25 cellular contexts compared by ENCODE assay signal in the genomic region with DNA sequence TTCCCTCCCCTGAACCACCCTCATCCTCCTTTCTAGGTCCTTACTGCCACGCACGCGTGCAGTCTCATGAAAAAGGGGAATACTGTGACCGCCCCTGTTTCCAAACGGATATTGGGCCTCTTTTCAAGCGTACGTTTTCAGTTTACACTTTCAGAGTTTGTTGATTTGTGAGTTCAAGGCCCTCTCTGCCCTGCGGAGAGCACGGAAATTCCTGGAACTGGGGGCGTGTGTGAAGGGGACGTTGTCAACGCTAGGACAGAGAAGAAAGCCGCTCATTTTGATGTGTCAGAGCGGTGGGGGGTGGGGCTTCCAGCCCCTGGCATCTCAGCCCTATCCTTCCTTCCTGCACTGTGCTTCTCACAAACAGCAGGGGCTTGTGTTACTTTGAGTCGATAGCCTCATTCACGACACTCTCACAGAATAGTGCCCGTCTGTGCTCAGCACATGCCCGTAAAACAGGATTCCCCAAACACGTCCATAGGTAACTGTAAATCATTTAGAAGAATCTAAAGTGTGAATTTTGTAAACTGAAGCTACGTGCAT.
DNase-seq lines count a peak whose midpoint lies in the region; ATAC-seq, FAIRE-seq and TF ChIP-seq lines count a peak whose summit lies in the region.
"Had no signal": no experiment of that assay in that cellular context is flagged by ENCODE, and none has a peak within 500 bp of the region (broad histone marks: within the 10 kb centered on the region; RNA-seq: fewer than 3 reads in every experiment).

No MANE protein-coding gene starts in this region.

- DNase-seq in HepG2 (ENCODE audit: low spot score) (peak; percentile 88), right lobe of liver (no peak), left kidney (ENCODE audit: low read depth, low spot score) (peak; percentile 84), ovary (peak; percentile 57 to 75 (median 73)), superior temporal gyrus (ENCODE audit: extremely low spot score) (no peak), amniotic stem cell (lab: John Stamatoyannopoulos, UW) (no peak), GM10248 (ENCODE audit: extremely low spot score) (no peak), breast epithelium (ENCODE audit: low spot score in 2 of 2) (no peak)
- DNase-seq: Caco-2; CD4-positive, CD25-positive, alpha-beta regulatory T cell; CD8-positive, alpha-beta T cell; DMS153; DND-41; EL; GDM1; GOT3; HFFc6 had no signal

- CTCF ChIA-PET in HepG2 (lab: Yijun Ruan, JAX; ENCODE audit: low intra/inter-chr PET ratio, low total read pairs) (no interaction called here), GM10248 (lab: Yijun Ruan, JAX) (no interaction called here)

- POLR2A ChIA-PET in HepG2 (lab: Yijun Ruan, JAX) (no interaction called here), GM10248 (lab: Yijun Ruan, JAX) (no interaction called here)

- in situ Hi-C loops in HepG2 (cut with HindIII; ENCODE audit: extremely low pct_ligation_motif_present, low pct_unique_long_range_greater_than_20kb), result no loop called here

- no peaks in the 10 kb centered on the region for H3K36me3 ChIP-seq in HepG2 (replicated peaks in 1 of 2; ENCODE audit: control insufficient read depth in 1 of 2, insufficient read depth in 2 of 2, low read length in 2 of 2)
- no peaks in the 10 kb centered on the region for H3K36me3 ChIP-seq in right lobe of liver
- no peaks in the 10 kb centered on the region for H3K36me3 ChIP-seq in ovary
- no peaks in the 10 kb centered on the region for H3K36me3 ChIP-seq in breast epithelium
- H3K36me3 ChIP-seq: BLaER1, HAP-1 had no signal

- H3K27me3 ChIP-seq in HepG2 (ENCODE audit: control insufficient read depth in 1 of 2, insufficient read depth in 2 of 2, low read length in 2 of 2) (no peaks in the 10 kb centered on the region), right lobe of liver (no peaks in the 10 kb centered on the region), ovary (no peaks in the 10 kb centered on the region), breast epithelium (peaks cover 0 to 3% of the 10 kb centered on the region in 2 donors)
- H3K27me3 ChIP-seq: BLaER1 had no signal

- TF ChIP-seq EP300 in HepG2 (IDR thresholded peaks at IDR 0.05; ENCODE audit: low read depth in 2 of 2, low read length in 2 of 2), result peak in 1 of 2 experiments; percentile 97; a peak in 2 of 4 replicates
- peak; percentile 99 for TF ChIP-seq EP300 in HepG2 (CRISPR knock-in tag; IDR thresholded peaks at IDR 0.05; ENCODE audit: borderline replicate concordance)
- TF ChIP-seq EP300 in ovary (IDR thresholded peaks at IDR 0.05), result no peak

- H3K4me2 ChIP-seq in HepG2 (ENCODE audit: low read depth, low read length), result 0 out of 2 replicates have a peak overlapping the region, but pooled peaks have one; percentile 68
- H3K4me2 ChIP-seq: BLaER1 had no signal

- no peak overlapping the region for H2AFZ ChIP-seq in HepG2 (ENCODE audit: low read length)

- peaks cover 85% of the 10 kb centered on the region for H3K4me1 ChIP-seq in HepG2 (ENCODE audit: insufficient read depth, low read length)
- H3K4me1 ChIP-seq in right lobe of liver, result no peaks in the 10 kb centered on the region
- peaks cover 63% of the 10 kb centered on the region for H3K4me1 ChIP-seq in ovary (ENCODE audit: insufficient read depth)
- H3K4me1 ChIP-seq in breast epithelium, result no peaks in the 10 kb centered on the region
- H3K4me1 ChIP-seq: BLaER1, Caco-2, HAP-1 had no signal

- peak; percentile 36 for TF ChIP-seq RAD21 in HepG2 (CRISPR knock-in tag; IDR thresholded peaks at IDR 0.05)

- ATAC-seq in HepG2, result peak; percentile 72
- no peak for ATAC-seq in right lobe of liver
- ATAC-seq: CD8-positive, alpha-beta T cell had no signal

- no peaks in the 10 kb centered on the region for H3K9me3 ChIP-seq in HepG2 (ENCODE audit: low read length)
- H3K9me3 ChIP-seq in right lobe of liver, result no peaks in the 10 kb centered on the region
- no peaks in the 10 kb centered on the region for H3K9me3 ChIP-seq in ovary
- peaks cover 3 to 14% of the 10 kb centered on the region in 2 donors for H3K9me3 ChIP-seq in breast epithelium
- H3K9me3 ChIP-seq: BLaER1 had no signal

- peak overlapping the region; percentile 94 for H3K27ac ChIP-seq in HepG2 (ENCODE audit: extremely low read length, insufficient read depth, low read length)
- no peak overlapping the region for H3K27ac ChIP-seq in right lobe of liver
- peak overlapping the region; percentile 59 to 96 for H3K27ac ChIP-seq in ovary
- H3K27ac ChIP-seq in breast epithelium, result no peak overlapping the region
- H3K27ac ChIP-seq: 22Rv1, BLaER1, C4-2B had no signal

- BruUV-seq in HepG2 (replicated peaks; lab: Mats Ljungman, UMichigan), result no TSS peak

- H3K9ac ChIP-seq in HepG2 (ENCODE audit: insufficient read depth, low read depth, low read length), result peak overlapping the region; percentile 68
- H3K9ac ChIP-seq: BLaER1 had no signal

- H3K4me3 ChIP-seq in HepG2 (replicated peaks in 1 of 3; ENCODE audit: insufficient read depth in 1 of 3, low read depth in 2 of 3, low read length in 3 of 3) (no peak overlapping the region), right lobe of liver (no peak overlapping the region), ovary (no peak overlapping the region), breast epithelium (no peak overlapping the region)
- H3K4me3 ChIP-seq: BLaER1, HAP-1 had no signal

- TF ChIP-seq POLR2A in HepG2 (IDR thresholded peaks at IDR 0.05; ENCODE audit: insufficient read depth in 1 of 2, low read depth in 2 of 2, low read length in 2 of 2) (peak; percentile 18 to 43; a peak in 1 of 4 replicates), right lobe of liver (IDR thresholded peaks at IDR 0.05) (no peak), ovary (IDR thresholded peaks at IDR 0.05) (no peak), breast epithelium (IDR thresholded peaks at IDR 0.05) (no peak)

- intact Hi-C loops in HepG2 (cut with micrococcal nuclease; ENCODE audit: unreplicated experiment), result loop anchor here (5.0 to 10.0 kb wide), 2 partner anchors 46 to 63 kb away; no protein-coding TSS in a partner anchor
- intact Hi-C loops in right lobe of liver (cut with DNase I), result no loop called here
- intact Hi-C loops in ovary (cut with DNase I), result loop anchor here in 3 of 4 donors (10.0 kb wide), 3 partner anchors 77 to 133 kb away; partner anchors contain the start of genes PEG3 (in 1 of the 3) and ZIM2 (in 1 of the 3)
- intact Hi-C loops in breast epithelium (cut with DNase I; ENCODE audit: low total_unique reads), result no loop called here

- TF ChIP-seq CTCF in HepG2 (CRISPR knock-in tag; IDR thresholded peaks at IDR 0.05) (peak; percentile 29; the same call in 1 of the 2 replicates), right lobe of liver (IDR thresholded peaks at IDR 0.05) (no peak), ovary (IDR thresholded peaks at IDR 0.05) (no peak), GM10248 (IDR thresholded peaks at IDR 0.05; ENCODE audit: control extremely low read depth, extremely low read depth, low read depth, missing control alignments) (no peak), breast epithelium (IDR thresholded peaks at IDR 0.05) (no peak)

- 31% methylated on average over 17 of the region's 20 CpGs for whole genome bisulfite sequencing in HepG2 (ENCODE audit: low lambda C conversion rate)
- WGBS in right lobe of liver (ENCODE audit: insufficient coverage, low coverage, low lambda C conversion rate, missing lambda C conversion rate), result 21% methylated on average over 20 of the region's 20 CpGs
- WGBS in ovary, 3 donors, result 17 to 47% (median 25%) methylated on average over 20 of the region's 20 CpGs

- FAIRE-seq in HepG2 (lab: Jason Lieb, UNC), result no peak
- FAIRE-seq: A204.1, GM12891, GM18507, H54 had no signal

- H4K20me1 ChIP-seq in HepG2 (ENCODE audit: insufficient read depth, low read length), result no peaks in the 10 kb centered on the region
- H4K20me1 ChIP-seq: BLaER1 had no signal

- no peaks in the 10 kb centered on the region for H3K79me2 ChIP-seq in HepG2 (ENCODE audit: insufficient read depth, low read length)

TF ChIP-seq in HepG2, 621 proteins besides CTCF, POLR2A, EP300 and RAD21 (continues in another document):
- TF ChIP-seq AGO1 (IDR thresholded peaks at IDR 0.05; ENCODE audit: low read depth, low read length, poor library complexity, severe bottlenecking) (no peak), ZBTB49 (CRISPR knock-in tag; IDR thresholded peaks at IDR 0.05; ENCODE audit: borderline replicate concordance) (no peak), ZNF75D (CRISPR knock-in tag; IDR thresholded peaks at IDR 0.05; ENCODE audit: borderline replicate concordance) (no peak), RFX1 (IDR thresholded peaks at IDR 0.05) (no peak)
- TF ChIP-seq, protein P1, sequence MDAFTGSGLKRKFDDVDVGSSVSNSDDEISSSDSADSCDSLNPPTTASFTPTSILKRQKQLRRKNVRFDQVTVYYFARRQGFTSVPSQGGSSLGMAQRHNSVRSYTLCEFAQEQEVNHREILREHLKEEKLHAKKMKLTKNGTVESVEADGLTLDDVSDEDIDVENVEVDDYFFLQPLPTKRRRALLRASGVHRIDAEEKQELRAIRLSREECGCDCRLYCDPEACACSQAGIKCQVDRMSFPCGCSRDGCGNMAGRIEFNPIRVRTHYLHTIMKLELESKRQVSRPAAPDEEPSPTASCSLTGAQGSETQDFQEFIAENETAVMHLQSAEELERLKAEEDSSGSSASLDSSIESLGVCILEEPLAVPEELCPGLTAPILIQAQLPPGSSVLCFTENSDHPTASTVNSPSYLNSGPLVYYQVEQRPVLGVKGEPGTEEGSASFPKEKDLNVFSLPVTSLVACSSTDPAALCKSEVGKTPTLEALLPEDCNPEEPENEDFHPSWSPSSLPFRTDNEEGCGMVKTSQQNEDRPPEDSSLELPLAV (CRISPR knock-in tag; conservative IDR thresholded peaks at IDR 0.05; ENCODE audit: low read depth), result no peak

Comparison
In these comparisons a context has a peak if more than half of its experiments do, and no peak if none do; other contexts are left out.
1. DNase-seq: peak in HepG2 (single experiment), left kidney (single experiment) and ovary (5 of 5); none in right lobe of liver (0 of 3), superior temporal gyrus (single experiment), amniotic stem cell (single experiment), GM10248 (single experiment) and breast epithelium (0 of 2).
2. H3K27ac ChIP-seq: peak in HepG2 (single experiment) and ovary (2 of 2); none in right lobe of liver (0 of 3) and breast epithelium (0 of 2).
3. POLR2A ChIP-seq: peak in HepG2 (2 of 2); none in right lobe of liver (single experiment), ovary (single experiment) and breast epithelium (single experiment).
4. intact Hi-C loops: an anchor here in HepG2 (5.0 to 10.0 kb wide) and ovary (10.0 kb wide); none called in right lobe of liver and breast epithelium.